ENCODE assay signal across 9 cellular contexts in genomic region chr11:65962136-65962564, GRCh38. TPM values are rescaled to one million over a fixed set of nuclear protein-coding genes. Genes with fewer than 3 reads are reported as not detected.
A peak's percentile ranks its signal among the peaks of the same experiment; 100 is the strongest.
DNase-seq lines count a peak whose midpoint lies in the region; ATAC-seq, FAIRE-seq and TF ChIP-seq lines count a peak whose summit lies in the region.
"Had no signal": no experiment of that assay in that cellular context is flagged by ENCODE, and none has a peak within 500 bp of the region (broad histone marks: within the 10 kb centered on the region; RNA-seq: fewer than 3 reads in every experiment).

No MANE protein-coding gene starts in this region.

- no peak for TF ChIP-seq EP300 in K562 (IDR thresholded peaks at IDR 0.05; ENCODE audit: low read length)

- H3K4me1 ChIP-seq in K562 (replicated peaks in 1 of 2; ENCODE audit: control insufficient read depth in 2 of 2, insufficient read depth in 2 of 2, low read length in 2 of 2) (peaks cover 12 to 43% of the 10 kb centered on the region in 2 experiments; a peak in 4 of 5 replicates), lung (ENCODE audit: control insufficient read depth in 2 of 2, insufficient read depth in 2 of 2, low read length in 2 of 2) (peaks cover 5 to 10% of the 10 kb centered on the region in 2 donors), upper lobe of right lung (peaks cover 17% of the 10 kb centered on the region)

- peaks cover 3% of the 10 kb centered on the region for H3K9me1 ChIP-seq in K562 (ENCODE audit: control insufficient read depth, insufficient read depth, low read length)

- H2AFZ ChIP-seq in K562 (ENCODE audit: low read depth, low read length): no peak overlapping the region

- TF ChIP-seq CTCF in K562 (IDR thresholded peaks at IDR 0.05 in 2 of 3, conservative IDR thresholded peaks at IDR 0.05 in 1 of 3; ENCODE audit: insufficient read depth in 2 of 3, low read depth in 1 of 3, low read length in 3 of 3) (no peak), lung (IDR thresholded peaks at IDR 0.05; ENCODE audit: control extremely low read depth, extremely low read depth) (no peak), upper lobe of right lung (IDR thresholded peaks at IDR 0.05) (no peak)

- no peaks in the 10 kb centered on the region for H3K27me3 Mint-ChIP-seq in activated naive CD4-positive, alpha-beta T cell treated with anti-CD3 and anti-CD28 coated beads for 36 hours (ENCODE audit: low read depth)

- H3K4me3 Mint-ChIP-seq in activated naive CD4-positive, alpha-beta T cell treated with anti-CD3 and anti-CD28 coated beads for 36 hours: peak overlapping the region; percentile 95

- peak overlapping the region; percentile 96 for H3K27ac ChIP-seq in K562 (ENCODE audit: extremely low read depth, low read depth, low read length)
- H3K27ac ChIP-seq in lung (ENCODE audit: low read depth in 1 of 2, low read length in 1 of 2): no peak overlapping the region
- peak overlapping the region; percentile 96 for H3K27ac ChIP-seq in upper lobe of right lung

- TF ChIP-seq POLR2A in K562 (conservative IDR thresholded peaks at IDR 0.05): no peak

- FAIRE-seq in K562 (lab: Jason Lieb, UNC): no peak

- H3K79me2 ChIP-seq in K562 (ENCODE audit: control insufficient read depth, insufficient read depth, low read length): peaks cover 35% of the 10 kb centered on the region

- POLR2A ChIA-PET in K562 (lab: Yijun Ruan, JAX): interaction anchor here (0.6 to 2.6 kb wide), 9 partner anchors 9 to 483 kb away, joined by 3 to 17 read pairs (median 4); partner anchors contain the start of genes CCDC85B and FOSL1

- peaks cover 19% of the 10 kb centered on the region for H3K36me3 Mint-ChIP-seq in activated naive CD4-positive, alpha-beta T cell treated with anti-CD3 and anti-CD28 coated beads for 36 hours (ENCODE audit: low read depth)

- peaks cover 40% of the 10 kb centered on the region for H3K4me1 Mint-ChIP-seq in activated naive CD4-positive, alpha-beta T cell treated with anti-CD3 and anti-CD28 coated beads for 36 hours (ENCODE audit: low read depth)

- no peaks in the 10 kb centered on the region for H3K9me3 Mint-ChIP-seq in activated naive CD4-positive, alpha-beta T cell treated with anti-CD3 and anti-CD28 coated beads for 36 hours

- intact Hi-C loops in activated naive CD4-positive, alpha-beta T cell treated with anti-CD3 and anti-CD28 coated beads for 36 hours (cut with micrococcal nuclease): no loop called here
- intact Hi-C loops in K562 (cut with micrococcal nuclease): no loop called here
- intact Hi-C loops in upper lobe of right lung (cut with DNase I): no loop called here

- BruUV-seq in K562 (replicated peaks; lab: Mats Ljungman, UMichigan): no TSS peak

- no peaks in the 10 kb centered on the region for H3K27me3 ChIP-seq in K562 (ENCODE audit: control insufficient read depth in 2 of 2, insufficient read depth in 2 of 2, low read length in 2 of 2)
- no peaks in the 10 kb centered on the region for H3K27me3 ChIP-seq in lung (ENCODE audit: control insufficient read depth, insufficient read depth)
- H3K27me3 ChIP-seq in upper lobe of right lung: no peaks in the 10 kb centered on the region

- no peak for TF ChIP-seq RAD21 in K562 (CRISPR knock-in tag; conservative IDR thresholded peaks at IDR 0.05 in 1 of 2, IDR thresholded peaks at IDR 0.05 in 1 of 2)

- H3K4me3 ChIP-seq in K562 (peak overlapping the region; percentile 100), lung (peak overlapping the region; percentile 99), upper lobe of right lung (peak overlapping the region; percentile 99)

- 3% methylated on average over 8 of the region's 14 CpGs for WGBS in K562 (ENCODE audit: insufficient coverage, low coverage, missing lambda C conversion rate)
- WGBS in lung, 2 donors: 6% methylated on average over 14 of the region's 14 CpGs

- peak overlapping the region; percentile 98 for H3K4me2 ChIP-seq in K562 (ENCODE audit: insufficient read depth, low read length)

- H3K27ac Mint-ChIP-seq in activated naive CD4-positive, alpha-beta T cell treated with anti-CD3 and anti-CD28 coated beads for 36 hours: peak overlapping the region; percentile 81

- H3K36me3 ChIP-seq in K562 (ENCODE audit: control insufficient read depth, insufficient read depth, low read length) (peaks cover 39% of the 10 kb centered on the region; the same call in 2 of the 3 replicates), lung (ENCODE audit: control insufficient read depth in 2 of 2, insufficient read depth in 2 of 2, low read length in 2 of 2) (peaks cover 11 to 33% of the 10 kb centered on the region in 2 donors), upper lobe of right lung (peaks cover 27% of the 10 kb centered on the region)

- H3K9me3 ChIP-seq in K562 (replicated peaks; ENCODE audit: control insufficient read depth, insufficient read depth, low read depth, low read length) (no peaks in the 10 kb centered on the region), lung (ENCODE audit: control insufficient read depth in 2 of 2, insufficient read depth in 1 of 2, low read length in 1 of 2) (no peaks in the 10 kb centered on the region), upper lobe of right lung (no peaks in the 10 kb centered on the region)

- H3K9ac ChIP-seq in K562 (ENCODE audit: insufficient read depth in 1 of 2, low read depth in 2 of 2, low read length in 2 of 2): peak overlapping the region; percentile 96 to 98

- DNase-seq in activated naive CD4-positive, alpha-beta T cell treated with anti-CD3 and anti-CD28 coated beads for 36 hours: no peak
- no peak for DNase-seq in activated naive CD4-positive, alpha-beta T cell (lab: John Stamatoyannopoulos, UW)
- DNase-seq in K562 (ENCODE audit: extremely low read depth in 1 of 4, low spot score in 3 of 4) (no peak), lung (ENCODE audit: low spot score) (no peak), upper lobe of right lung (no peak), OCI-M1 (lab: John Stamatoyannopoulos, UW) (no peak), germinal center (ENCODE audit: low spot score) (no peak), hypothalamus (lab: John Stamatoyannopoulos, UW) (no peak)

- in situ Hi-C loops in K562 (cut with MboI): no loop called here

- 0 out of 2 replicates have a peak, but pooled peaks cover 2% of the 10 kb centered on the region for H4K20me1 ChIP-seq in K562 (replicated peaks; ENCODE audit: control insufficient read depth, insufficient read depth, low read length)

- CTCF ChIA-PET in activated naive CD4-positive, alpha-beta T cell treated with anti-CD3 and anti-CD28 coated beads for 36 hours (lab: Charles Lee): interaction anchor here (1.2 kb wide), 1 partner anchor 78 kb away, joined by 4 read pairs; no protein-coding TSS in a partner anchor
- CTCF ChIA-PET in K562 (lab: Yijun Ruan, JAX; ENCODE audit: low intra/inter-chr PET ratio): no interaction called here

- ATAC-seq in K562: peak; percentile 17
- ATAC-seq in lung (ENCODE audit: insufficient read depth, low FRiP score): no peak
- no peak for ATAC-seq in upper lobe of right lung

RNA-seq across cellular contexts. Expression of gene SART1, which starts 0.6 kb away (rescaled TPM):
- total RNA-seq in activated naive CD4-positive, alpha-beta T cell treated with anti-CD3 and anti-CD28 coated beads for 36 hours: 10 to 100 TPM; 50.1 to 59.9 TPM
- 29.6 and 50.6 TPM in 2 replicates for total RNA-seq in K562 (2011; cell fraction: chromatin; rRNA removed; ENCODE audit: low replicate concordance)
- total RNA-seq in K562 (2011; cell fraction: nucleolus; rRNA removed): 27.0 and 28.2 TPM in 2 replicates
- 29.2 and 31.1 TPM in 2 replicates for total RNA-seq in K562 (2011; cell fraction: nucleoplasm; rRNA removed)
- total RNA-seq in K562 (2014; rRNA removed) (84.1 and 124 TPM in 2 replicates), K562 (2014; rRNA removed; fragmentation: Illumina TruSeq; extraction: Trizol) (11.4 and 17.0 TPM in 2 replicates), K562 (2015; rRNA removed; fragmentation: Illumina TruSeq; extraction: Trizol) (31.7 and 32.0 TPM in 2 replicates), K562 (2021) (47.1 and 54.9 TPM in 2 replicates), lung (10 to 100 TPM; 31.4 to 52.3 TPM), upper lobe of right lung (53.3 TPM)
- polyA plus RNA-seq in K562 (2011; rRNA removed) (8.4 and 13.6 TPM in 2 replicates), K562 (2014; fragmentation: Illumina TruSeq; extraction: Trizol) (31.7 and 45.0 TPM in 2 replicates), K562 (2014; fragmentation: Nextera tagmentation; extraction: Ambion mirVana) (1 to 10 TPM; 4.8 to 7.2 TPM), K562 (2014; rRNA removed) (50.5 and 57.6 TPM in 2 replicates), lung (100 to 1,000 TPM in 1 of 2 donors, 10 to 100 TPM in 1; 44.3 to 145 TPM)
- polyA plus RNA-seq in K562 (2011; cell fraction: cytosol; rRNA removed): 9.7 and 11.8 TPM in 2 replicates
- polyA plus RNA-seq in K562 (2011; cell fraction: nucleus; rRNA removed): 26.3 and 43.0 TPM in 2 replicates
- 46.2 and 56.2 TPM in 2 replicates for polyA plus RNA-seq in K562 (2012)
- 6.3 and 8.6 TPM in 2 replicates for polyA minus RNA-seq in K562 (2011; rRNA and poly(A)+ RNA removed)
- polyA minus RNA-seq in K562 (2011; cell fraction: cytosol; rRNA and poly(A)+ RNA removed): 20.6 and 24.6 TPM in 2 replicates
- polyA minus RNA-seq in K562 (2011; cell fraction: nucleus; rRNA and poly(A)+ RNA removed): 7.9 and 14.9 TPM in 2 replicates

RNA-seq across cellular contexts. Expression of gene TSGA10IP, which starts 16.9 kb away (rescaled TPM):
- total RNA-seq in activated naive CD4-positive, alpha-beta T cell treated with anti-CD3 and anti-CD28 coated beads for 36 hours: not detected
- not detected in 2 replicates for total RNA-seq in K562 (2011; cell fraction: chromatin; rRNA removed; ENCODE audit: low replicate concordance)
- total RNA-seq in K562 (2011; cell fraction: nucleolus; rRNA removed): not detected in 2 replicates
- not detected in 2 replicates for total RNA-seq in K562 (2011; cell fraction: nucleoplasm; rRNA removed)
- total RNA-seq in K562 (2014; rRNA removed): not detected in 2 replicates
- total RNA-seq in K562 (2014; rRNA removed; fragmentation: Illumina TruSeq; extraction: Trizol): not detected in 2 replicates
- total RNA-seq in K562 (2015; rRNA removed; fragmentation: Illumina TruSeq; extraction: Trizol): not detected in 2 replicates
- not detected in 2 replicates for total RNA-seq in K562 (2021)
- not detected in 2 replicates for polyA plus RNA-seq in K562 (2011; rRNA removed)
- not detected in 2 replicates for polyA plus RNA-seq in K562 (2011; cell fraction: cytosol; rRNA removed)
- not detected in 2 replicates for polyA plus RNA-seq in K562 (2011; cell fraction: nucleus; rRNA removed)
- not detected in 2 replicates for polyA plus RNA-seq in K562 (2012)
- not detected in 2 replicates for polyA plus RNA-seq in K562 (2014; fragmentation: Illumina TruSeq; extraction: Trizol)
- polyA plus RNA-seq in K562 (2014; fragmentation: Nextera tagmentation; extraction: Ambion mirVana): not detected
- polyA plus RNA-seq in K562 (2014; rRNA removed): not detected in 2 replicates
- polyA minus RNA-seq in K562 (2011; rRNA and poly(A)+ RNA removed): not detected in 2 replicates
- not detected in 2 replicates for polyA minus RNA-seq in K562 (2011; cell fraction: cytosol; rRNA and poly(A)+ RNA removed)
- polyA minus RNA-seq in K562 (2011; cell fraction: nucleus; rRNA and poly(A)+ RNA removed): not detected in 2 replicates
- total RNA-seq in lung: under 1 TPM; 0.34 TPM
- polyA plus RNA-seq in lung: under 1 TPM; 0.07 to 0.20 TPM
- not detected for total RNA-seq in upper lobe of right lung
- total RNA-seq: myocyte had no signal

RNA-seq across cellular contexts. Expression of gene EIF1AD, which starts 39.8 kb away (rescaled TPM):
- total RNA-seq in activated naive CD4-positive, alpha-beta T cell treated with anti-CD3 and anti-CD28 coated beads for 36 hours: 10 to 100 TPM; 31.2 to 31.7 TPM
- 89.4 and 137 TPM in 2 replicates for total RNA-seq in K562 (2011; cell fraction: chromatin; rRNA removed; ENCODE audit: low replicate concordance)
- 61.6 and 76.4 TPM in 2 replicates for total RNA-seq in K562 (2011; cell fraction: nucleolus; rRNA removed)
- 76.9 and 106 TPM in 2 replicates for total RNA-seq in K562 (2011; cell fraction: nucleoplasm; rRNA removed)
- total RNA-seq in K562 (2014; rRNA removed) (58.7 and 63.5 TPM in 2 replicates), K562 (2014; rRNA removed; fragmentation: Illumina TruSeq; extraction: Trizol) (52.0 and 55.7 TPM in 2 replicates), K562 (2015; rRNA removed; fragmentation: Illumina TruSeq; extraction: Trizol) (54.6 and 57.2 TPM in 2 replicates), K562 (2021) (63.5 and 67.3 TPM in 2 replicates), lung (10 to 100 TPM; 27.4 to 33.2 TPM), upper lobe of right lung (32.6 TPM)
- polyA plus RNA-seq in K562 (2011; rRNA removed) (58.7 TPM in 2 replicates), K562 (2014; fragmentation: Illumina TruSeq; extraction: Trizol) (66.5 and 68.6 TPM in 2 replicates), K562 (2014; fragmentation: Nextera tagmentation; extraction: Ambion mirVana) (10 to 100 TPM; 66.9 to 98.8 TPM), K562 (2014; rRNA removed) (50.1 and 50.9 TPM in 2 replicates), lung (10 to 100 TPM; 22.0 to 29.9 TPM)
- polyA plus RNA-seq in K562 (2011; cell fraction: cytosol; rRNA removed): 56.6 and 67.7 TPM in 2 replicates
- 46.7 and 60.3 TPM in 2 replicates for polyA plus RNA-seq in K562 (2011; cell fraction: nucleus; rRNA removed)
- polyA plus RNA-seq in K562 (2012): 28.4 and 45.6 TPM in 2 replicates
- 99.4 and 103 TPM in 2 replicates for polyA minus RNA-seq in K562 (2011; rRNA and poly(A)+ RNA removed)
- polyA minus RNA-seq in K562 (2011; cell fraction: cytosol; rRNA and poly(A)+ RNA removed): 45.2 and 46.6 TPM in 2 replicates
- 27.7 and 37.1 TPM in 2 replicates for polyA minus RNA-seq in K562 (2011; cell fraction: nucleus; rRNA and poly(A)+ RNA removed)

RNA-seq across cellular contexts. Expression of gene BANF1, which starts 40.2 kb away (rescaled TPM):
- 100 to 1,000 TPM; 347 to 369 TPM for total RNA-seq in activated naive CD4-positive, alpha-beta T cell treated with anti-CD3 and anti-CD28 coated beads for 36 hours
- total RNA-seq in K562 (2011; cell fraction: chromatin; rRNA removed; ENCODE audit: low replicate concordance): 25.3 and 48.9 TPM in 2 replicates
- total RNA-seq in K562 (2011; cell fraction: nucleolus; rRNA removed): 39.3 and 51.5 TPM in 2 replicates
- total RNA-seq in K562 (2011; cell fraction: nucleoplasm; rRNA removed): 50.8 and 78.0 TPM in 2 replicates
- 108 and 137 TPM in 2 replicates for total RNA-seq in K562 (2014; rRNA removed)
- total RNA-seq in K562 (2014; rRNA removed; fragmentation: Illumina TruSeq; extraction: Trizol): 123 and 126 TPM in 2 replicates
- 117 and 123 TPM in 2 replicates for total RNA-seq in K562 (2015; rRNA removed; fragmentation: Illumina TruSeq; extraction: Trizol)
- total RNA-seq in K562 (2021): 285 and 295 TPM in 2 replicates
- polyA plus RNA-seq in K562 (2011; rRNA removed): 160 and 218 TPM in 2 replicates
- 292 and 374 TPM in 2 replicates for polyA plus RNA-seq in K562 (2011; cell fraction: cytosol; rRNA removed)
- 107 and 151 TPM in 2 replicates for polyA plus RNA-seq in K562 (2011; cell fraction: nucleus; rRNA removed)
- 188 and 324 TPM in 2 replicates for polyA plus RNA-seq in K562 (2012)
- polyA plus RNA-seq in K562 (2014; fragmentation: Illumina TruSeq; extraction: Trizol): 413 and 508 TPM in 2 replicates
- 100 to 1,000 TPM; 631 to 651 TPM for polyA plus RNA-seq in K562 (2014; fragmentation: Nextera tagmentation; extraction: Ambion mirVana)
- 226 and 263 TPM in 2 replicates for polyA plus RNA-seq in K562 (2014; rRNA removed)
- 92.4 and 96.0 TPM in 2 replicates for polyA minus RNA-seq in K562 (2011; rRNA and poly(A)+ RNA removed)
- polyA minus RNA-seq in K562 (2011; cell fraction: cytosol; rRNA and poly(A)+ RNA removed): 40.0 and 64.2 TPM in 2 replicates
- polyA minus RNA-seq in K562 (2011; cell fraction: nucleus; rRNA and poly(A)+ RNA removed): 18.3 and 29.5 TPM in 2 replicates
- 100 to 1,000 TPM in 1 of 2 donors, 10 to 100 TPM in 1; 17.7 to 185 TPM for total RNA-seq in lung
- 100 to 1,000 TPM; 132 to 315 TPM for polyA plus RNA-seq in lung
- total RNA-seq in upper lobe of right lung: 167 TPM

RNA-seq across cellular contexts. Expression of gene DRAP1, which starts 42.9 kb away (rescaled TPM):
- 100 to 1,000 TPM; 117 to 134 TPM for total RNA-seq in activated naive CD4-positive, alpha-beta T cell treated with anti-CD3 and anti-CD28 coated beads for 36 hours
- total RNA-seq in K562 (2011; cell fraction: chromatin; rRNA removed; ENCODE audit: low replicate concordance): 7.1 and 14.3 TPM in 2 replicates
- total RNA-seq in K562 (2011; cell fraction: nucleolus; rRNA removed): 10.8 and 17.7 TPM in 2 replicates
- total RNA-seq in K562 (2011; cell fraction: nucleoplasm; rRNA removed): 6.3 and 10.6 TPM in 2 replicates
- total RNA-seq in K562 (2014; rRNA removed): 189 and 200 TPM in 2 replicates
- 25.2 and 30.3 TPM in 2 replicates for total RNA-seq in K562 (2014; rRNA removed; fragmentation: Illumina TruSeq; extraction: Trizol)
- 124 and 127 TPM in 2 replicates for total RNA-seq in K562 (2015; rRNA removed; fragmentation: Illumina TruSeq; extraction: Trizol)
- total RNA-seq in K562 (2021): 92.2 and 92.9 TPM in 2 replicates
- 32.6 and 40.4 TPM in 2 replicates for polyA plus RNA-seq in K562 (2011; rRNA removed)
- 58.8 and 72.4 TPM in 2 replicates for polyA plus RNA-seq in K562 (2011; cell fraction: cytosol; rRNA removed)
- polyA plus RNA-seq in K562 (2011; cell fraction: nucleus; rRNA removed): 44.8 and 52.7 TPM in 2 replicates
- polyA plus RNA-seq in K562 (2012): 130 and 155 TPM in 2 replicates
- polyA plus RNA-seq in K562 (2014; fragmentation: Illumina TruSeq; extraction: Trizol): 108 and 122 TPM in 2 replicates
- 10 to 100 TPM in 1 of 2 experiments, 1 to 10 TPM in 1; 9.6 to 14.3 TPM for polyA plus RNA-seq in K562 (2014; fragmentation: Nextera tagmentation; extraction: Ambion mirVana)
- polyA plus RNA-seq in K562 (2014; rRNA removed): 167 and 169 TPM in 2 replicates
- polyA minus RNA-seq in K562 (2011; rRNA and poly(A)+ RNA removed): 5.1 and 10.2 TPM in 2 replicates
- polyA minus RNA-seq in K562 (2011; cell fraction: cytosol; rRNA and poly(A)+ RNA removed): 21.1 and 26.8 TPM in 2 replicates
- polyA minus RNA-seq in K562 (2011; cell fraction: nucleus; rRNA and poly(A)+ RNA removed): 6.7 and 7.8 TPM in 2 replicates
- 10 to 100 TPM; 40.8 to 92.7 TPM for total RNA-seq in lung
- 100 to 1,000 TPM in 1 of 2 donors, 10 to 100 TPM in 1; 99.4 to 140 TPM for polyA plus RNA-seq in lung
- total RNA-seq in upper lobe of right lung: 62.8 TPM

Comparison
In these comparisons a context has a peak if more than half of its experiments do, and no peak if none do; other contexts are left out.
1. H3K27ac ChIP-seq: peak in K562 (single experiment) and upper lobe of right lung (single experiment); none in lung (0 of 2).
2. Peak in every context shown above with its lines, with median percentiles within 50 percentile points of each other: H3K4me3 ChIP-seq.